25 cellular contexts compared by ENCODE assay signal in the genomic region with DNA sequence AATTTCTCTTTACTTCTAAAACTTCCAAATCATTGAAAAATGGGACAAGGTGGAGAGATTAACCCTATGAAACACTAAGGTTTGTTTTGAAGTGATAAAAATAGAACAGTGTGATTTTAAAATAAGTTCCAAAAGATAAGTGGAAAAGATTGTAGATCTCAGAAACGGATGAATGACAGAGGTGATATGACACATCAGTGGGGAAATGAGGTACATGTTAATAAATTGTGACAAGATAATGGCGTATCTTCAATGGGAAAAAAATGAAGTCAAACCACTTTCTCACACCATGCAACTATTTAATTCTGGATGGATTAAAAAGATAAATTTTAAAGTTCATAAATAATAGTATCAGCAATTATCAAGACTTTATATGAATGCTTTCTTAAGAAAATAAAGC.
"Had no signal": no experiment of that assay in that cellular context is flagged by ENCODE, and none has a peak within 500 bp of the region (broad histone marks: within the 10 kb centered on the region; RNA-seq: fewer than 3 reads in every experiment).

No MANE protein-coding gene starts in this region.

- H3K27me3 ChIP-seq: colonic mucosa, esophagus muscularis mucosa, esophagus squamous epithelium, foreskin keratinocyte, gastrocnemius medialis, gastroesophageal sphincter, heart left ventricle, heart right ventricle had no signal

- H3K4me1 ChIP-seq: colonic mucosa, esophagus muscularis mucosa, esophagus squamous epithelium, foreskin keratinocyte, gastrocnemius medialis, gastroesophageal sphincter, heart left ventricle, heart right ventricle had no signal

- H3K9me3 ChIP-seq: colonic mucosa, esophagus muscularis mucosa, esophagus squamous epithelium, gastrocnemius medialis, gastroesophageal sphincter had no signal

- H3K27ac ChIP-seq: colonic mucosa, coronary artery, dorsolateral prefrontal cortex, epithelial cell of prostate, esophagus muscularis mucosa, esophagus squamous epithelium, foreskin keratinocyte, gastrocnemius medialis, gastroesophageal sphincter, heart left ventricle, heart right ventricle had no signal

- DNase-seq: colonic mucosa; cortex of kidney; dermis blood vessel endothelial cell; dorsolateral prefrontal cortex; effector CD4-positive, alpha-beta T cell; effector CD8-positive, alpha-beta T cell; effector memory CD4-positive, alpha-beta T cell; effector memory CD8-positive, alpha-beta T cell; endodermal cell; erythroblast; esophagus squamous epithelium; foreskin fibroblast; foreskin keratinocyte; foreskin melanocyte; gastrocnemius medialis; glutamatergic neuron; head of caudate nucleus; heart left ventricle; heart right ventricle had no signal

- H3K4me3 ChIP-seq: colonic mucosa, coronary artery, dorsolateral prefrontal cortex, esophagus muscularis mucosa, esophagus squamous epithelium, gastrocnemius medialis, gastroesophageal sphincter, heart left ventricle, heart right ventricle had no signal

- H3K36me3 ChIP-seq: colonic mucosa, esophagus muscularis mucosa, esophagus squamous epithelium, gastrocnemius medialis, gastroesophageal sphincter, heart left ventricle, heart right ventricle had no signal

- FAIRE-seq: endometrium, endothelial cell of umbilical vein had no signal
